Comparison of ENCODE assay signal across 8 cellular contexts in genomic region chr1:31764307-31765040, GRCh38. TPM values are rescaled to one million over a fixed set of nuclear protein-coding genes. Genes with fewer than 3 reads are reported as not detected.
DNase-seq lines count a peak whose midpoint lies in the region; ATAC-seq and TF ChIP-seq lines count a peak whose summit lies in the region.

ADGRB2 (minus strand) TSS chr1:31764340; CDS start chr1:31757221, 7,119 bp downstream.

- H3K4me1 ChIP-seq in H9 (ENCODE audit: insufficient read depth, low read length) (peaks cover 2% of the 10 kb centered on the region; the same call in 1 of the 2 replicates), endodermal cell (ENCODE audit: control insufficient read depth, insufficient read depth, low read length) (peaks cover 21% of the 10 kb centered on the region)

- H3K27me3 ChIP-seq in H9 (ENCODE audit: insufficient read depth, low read length): peaks cover 2% of the 10 kb centered on the region; the same call in 1 of the 2 replicates
- peaks cover 14% of the 10 kb centered on the region for H3K27me3 ChIP-seq in endodermal cell (ENCODE audit: control insufficient read depth, insufficient read depth, low read length, poor library complexity, severe bottlenecking)

- no peaks in the 10 kb centered on the region for H4K20me1 ChIP-seq in H9 (ENCODE audit: control insufficient read depth, insufficient read depth, insufficient read length)

- H2BK15ac ChIP-seq in H9 (ENCODE audit: low read depth, low read length): no peak within 1 kb of the TSS

- no peak within 1 kb of the TSS for H4K5ac ChIP-seq in H9 (ENCODE audit: insufficient read length, low read depth, low read length)

- no peaks in the 10 kb centered on the region; a peak in 2 of 5 replicates for H3K9me3 Mint-ChIP-seq in H9
- no peaks in the 10 kb centered on the region for H3K9me3 Mint-ChIP-seq in endodermal cell
- H3K9me3 Mint-ChIP-seq in nephron progenitor cell: no peaks in the 10 kb centered on the region

- H3K79me2 ChIP-seq in H9 (ENCODE audit: insufficient read depth, low read length): no peaks in the 10 kb centered on the region

- H2AFZ ChIP-seq in H9 (ENCODE audit: low read length): no peak within 1 kb of the TSS

- no CpG with 5 or more reads among the region's 60 CpGs for WGBS in H9 (ENCODE audit: extremely low coverage, insufficient read length, low lambda C conversion rate)
- WGBS in endodermal cell (ENCODE audit: insufficient coverage in 1 of 2, insufficient read length in 1 of 2), 2 experiments: 7 to 27% methylated on average over 17 to 60 of the region's 60 CpGs

- H3K27ac Mint-ChIP-seq in H9 (peak within 1 kb of the TSS in 1 of 3 experiments; percentile 59; a peak in 1 of 7 replicates), endodermal cell (no peak within 1 kb of the TSS), nephron progenitor cell (no peak within 1 kb of the TSS)

- H3K14ac ChIP-seq in H9 (ENCODE audit: insufficient read depth, low read length): no peak within 1 kb of the TSS

- H2AK5ac ChIP-seq in H9 (ENCODE audit: insufficient read length, low read length): no peak within 1 kb of the TSS

- H3K4me1 Mint-ChIP-seq in H9 (peaks cover 54 to 68% of the 10 kb centered on the region in 2 experiments), endodermal cell (peaks cover 43% of the 10 kb centered on the region), nephron progenitor cell (peaks cover 75% of the 10 kb centered on the region)

- H3K27me3 Mint-ChIP-seq in H9 (ENCODE audit: low read depth) (peaks cover 57% of the 10 kb centered on the region), endodermal cell (ENCODE audit: insufficient read depth) (peaks cover 35% of the 10 kb centered on the region), nephron progenitor cell (ENCODE audit: low read depth, poor library complexity) (peaks cover 54% of the 10 kb centered on the region)

- no peak within 1 kb of the TSS for H2BK20ac ChIP-seq in H9 (ENCODE audit: low read depth, low read length, poor library complexity, severe bottlenecking)

- H3K27ac ChIP-seq in H9 (ENCODE audit: insufficient read length, low read depth, low read length) (no peak within 1 kb of the TSS), endodermal cell (ENCODE audit: low read depth, low read length) (no peak within 1 kb of the TSS)

- H3K4me3 ChIP-seq in AG10803 (ENCODE audit: low read length): peak within 1 kb of the TSS; percentile 60
- H3K4me3 ChIP-seq in endodermal cell (ENCODE audit: low read length): peak within 1 kb of the TSS; percentile 81

- no peaks in the 10 kb centered on the region for H3K36me3 ChIP-seq in endodermal cell (ENCODE audit: control insufficient read depth, insufficient read depth, low read length)

- H3K4me2 ChIP-seq in H9 (ENCODE audit: insufficient read depth, insufficient read length, low read length): peak within 1 kb of the TSS; percentile 73

- H3K36me3 Mint-ChIP-seq in H9 (ENCODE audit: insufficient read depth in 1 of 3, low read depth in 3 of 3) (no peaks in the 10 kb centered on the region), endodermal cell (ENCODE audit: low read depth) (no peaks in the 10 kb centered on the region), nephron progenitor cell (ENCODE audit: low read depth) (no peaks in the 10 kb centered on the region)

- TF ChIP-seq CTCF in AG10803 (conservative IDR thresholded peaks at IDR 0.05; ENCODE audit: low read length) (no peak; the same call in 1 of the 2 replicates), H9 (conservative IDR thresholded peaks at IDR 0.05) (0 out of 3 replicates have a peak, but pooled peaks have one; percentile 24), endodermal cell (conservative IDR thresholded peaks at IDR 0.05) (peak; percentile 44), nephron progenitor cell (IDR thresholded peaks at IDR 0.05) (no peak)

- no peak within 1 kb of the TSS for H3K56ac ChIP-seq in H9 (ENCODE audit: insufficient read length, low read depth, low read length)

- no peak within 1 kb of the TSS for H3K4ac ChIP-seq in H9 (ENCODE audit: low read depth, low read length)

- no peak within 1 kb of the TSS for H2BK5ac ChIP-seq in H9 (ENCODE audit: insufficient read length, low read length)

- ATAC-seq in GM19328 (IDR thresholded peaks at IDR 0.05; ENCODE audit: unreplicated experiment): no peak

- H3K9ac ChIP-seq in H9 (ENCODE audit: extremely low read depth, insufficient read length, low read length): no peak within 1 kb of the TSS
- H3K9ac ChIP-seq in endodermal cell (ENCODE audit: extremely low read depth, low read length, poor library complexity, severe bottlenecking): no peak within 1 kb of the TSS

- H3T11ph ChIP-seq in H9 (ENCODE audit: low read length): no peak within 1 kb of the TSS

- H2BK12ac ChIP-seq in H9 (ENCODE audit: insufficient read length, low read depth, low read length): no peak within 1 kb of the TSS

- H3K23me2 ChIP-seq in H9 (ENCODE audit: insufficient read length, low read depth, low read length, poor library complexity, severe bottlenecking): peaks cover 10% of the 10 kb centered on the region

- DNase-seq in AG10803 (ENCODE audit: low read depth) (no peak), H9 (peak; percentile 61), T-helper 22 cell (ENCODE audit: low read depth) (peak; percentile 10), endodermal cell (peak; percentile 83), nephron progenitor cell (peak; percentile 65), NCI-H1092 treated with DMSO at 0.1 percent for 48 hours (lab: John Stamatoyannopoulos, UW) (no peak), NCI-H2029 treated with DMSO at 0.1 percent for 48 hours (lab: John Stamatoyannopoulos, UW) (no peak)

- H4K8ac ChIP-seq in H9 (replicated peaks; ENCODE audit: insufficient read length, low read depth, low read length): no peak within 1 kb of the TSS

- H2BK120ac ChIP-seq in H9 (ENCODE audit: low read depth, low read length, poor library complexity, severe bottlenecking): no peak within 1 kb of the TSS

- H4K91ac ChIP-seq in H9 (ENCODE audit: insufficient read length, low read depth, low read length): no peak within 1 kb of the TSS

- H3K9me3 ChIP-seq in H9 (ENCODE audit: control insufficient read depth, low read depth, low read length) (no peaks in the 10 kb centered on the region), endodermal cell (ENCODE audit: control insufficient read depth, low read length) (no peaks in the 10 kb centered on the region)

- H3K18ac ChIP-seq in H9 (ENCODE audit: insufficient read length, low read depth, low read length): no peak within 1 kb of the TSS

- peak within 1 kb of the TSS; percentile 71 to 93 for H3K4me3 Mint-ChIP-seq in H9
- peak within 1 kb of the TSS; percentile 58 for H3K4me3 Mint-ChIP-seq in endodermal cell
- peak within 1 kb of the TSS; percentile 85 for H3K4me3 Mint-ChIP-seq in nephron progenitor cell

- H3K23ac ChIP-seq in H9 (ENCODE audit: insufficient read length, low read depth, low read length): no peak within 1 kb of the TSS

- no peaks in the 10 kb centered on the region for H3K79me1 ChIP-seq in H9 (ENCODE audit: insufficient read depth, low read depth, low read length, poor library complexity, severe bottlenecking)

RNA-seq across cellular contexts. Expression of gene ADGRB2, which starts in this region (rescaled TPM):
- total RNA-seq in H9 (2021) (10.7 and 10.9 TPM in 2 replicates), endodermal cell (10 to 100 TPM; 13.1 to 22.7 TPM)
- polyA plus RNA-seq in endodermal cell (2013, experiment 1 of 2): 37.3 TPM
- polyA plus RNA-seq in endodermal cell (2013, experiment 2 of 2): 34.7 TPM

Comparison
In these comparisons a context has a peak if more than half of its experiments do, and no peak if none do; other contexts are left out.
1. DNase-seq: peak in H9 (single experiment), T-helper 22 cell (single experiment), endodermal cell (single experiment) and nephron progenitor cell (single experiment); none in AG10803 (single experiment), NCI-H1092 treated with DMSO at 0.1 percent for 48 hours (single experiment) and NCI-H2029 treated with DMSO at 0.1 percent for 48 hours (single experiment).
2. CTCF ChIP-seq: peak in H9 (single experiment) and endodermal cell (single experiment); none in AG10803 (single experiment) and nephron progenitor cell (single experiment).
3. Peak in every context shown above with its lines, with median percentiles within 50 percentile points of each other: H3K4me3 Mint-ChIP-seq.